ENCODE assay signal across 1 cellular context in genomic region chr15:67196222-67196621, GRCh38.
TF ChIP-seq lines count a peak whose summit lies in the region.

No MANE protein-coding gene starts in this region.

TF ChIP-seq in GM12878, 131 proteins besides CTCF, POLR2A, EP300 and RAD21:
- TF ChIP-seq ASH2L (IDR thresholded peaks at IDR 0.05; ENCODE audit: borderline replicate concordance, low read depth) (no peak), TCF7 (IDR thresholded peaks at IDR 0.05; ENCODE audit: borderline replicate concordance) (no peak), NFIC (IDR thresholded peaks at IDR 0.05; ENCODE audit: low read depth, low read length) (no peak), CUX1 (IDR thresholded peaks at IDR 0.05; ENCODE audit: insufficient replicate concordance, low read depth, low read length) (no peak), PAX5 (IDR thresholded peaks at IDR 0.05; ENCODE audit: borderline replicate concordance, low read depth, low read length) (no peak), MTA3 (IDR thresholded peaks at IDR 0.05; ENCODE audit: borderline replicate concordance, low read length) (no peak), ZNF384 (IDR thresholded peaks at IDR 0.05; ENCODE audit: borderline replicate concordance, low read depth, low read length) (no peak)
